ENCODE assay signal across 24 cellular contexts in the genomic region with DNA sequence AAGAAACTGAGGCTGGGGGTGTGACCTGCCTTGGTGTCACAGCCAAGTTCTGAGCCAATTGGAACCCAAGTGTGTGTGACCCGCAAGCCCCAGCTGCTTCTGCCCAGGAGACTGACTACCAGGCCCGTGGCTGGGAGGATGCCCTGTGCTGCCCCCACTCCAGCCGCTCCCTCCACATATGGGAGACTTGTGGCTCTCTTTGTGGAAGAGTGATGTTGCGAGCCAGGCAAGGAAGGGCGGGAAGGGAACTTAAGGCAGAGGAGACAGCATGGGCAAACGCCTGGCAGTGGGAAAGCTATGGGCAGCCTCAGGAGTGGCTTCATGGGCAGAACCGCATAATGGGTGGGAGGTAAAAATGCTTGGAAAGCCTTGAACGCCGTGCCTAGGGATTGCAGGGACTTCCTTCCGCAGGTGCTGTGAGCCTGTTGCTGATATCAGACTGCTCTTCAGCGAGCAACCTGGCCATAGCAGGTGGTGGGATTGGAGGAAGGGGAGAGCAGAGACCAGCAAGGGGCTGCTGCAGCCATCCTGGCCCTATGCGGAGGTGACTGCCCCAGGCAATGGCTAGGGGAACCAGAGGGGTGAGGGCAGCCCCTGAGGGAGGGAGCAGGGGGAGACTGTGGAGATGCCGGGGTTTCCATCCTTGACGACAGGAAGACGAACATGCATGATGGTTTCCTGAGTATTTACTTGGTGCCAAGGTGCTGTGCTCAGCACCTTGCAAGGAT.
DNase-seq lines count a peak whose midpoint lies in the region; ATAC-seq and TF ChIP-seq lines count a peak whose summit lies in the region.
"Had no signal": no experiment of that assay in that cellular context is flagged by ENCODE, and none has a peak within 500 bp of the region (broad histone marks: within the 10 kb centered on the region; RNA-seq: fewer than 3 reads in every experiment).

No MANE protein-coding gene starts in this region.

- peak; percentile 20 for ATAC-seq in Right ventricle myocardium inferior
- peak; percentile 19 for ATAC-seq in aorta (ENCODE audit: low FRiP score)
- ATAC-seq in WTC11: no peak
- ATAC-seq: body of pancreas; CD8-positive, alpha-beta T cell; T-cell had no signal

- H3K4me3 Mint-ChIP-seq in nephron progenitor cell (no peak overlapping the region), WTC11 (no peak overlapping the region)
- H3K4me3 Mint-ChIP-seq: activated naive CD8-positive, alpha-beta T cell treated with anti-CD3 and anti-CD28 coated beads for 36 hours; CD8-positive, alpha-beta T cell; T-cell had no signal

- intact Hi-C loops in Right ventricle myocardium inferior (cut with DNase I): no loop called here
- intact Hi-C loops in left ventricle myocardium inferior (cut with micrococcal nuclease): no loop called here
- intact Hi-C loops in aorta (cut with DNase I): no loop called here

- CTCF ChIA-PET in WTC11 (lab: Charles Lee): interaction anchor here (1.4 to 1.5 kb wide), 2 partner anchors 20 to 36 kb away, joined by 3 to 4 read pairs; no protein-coding TSS in a partner anchor

- peaks cover 5% of the 10 kb centered on the region for H3K4me1 Mint-ChIP-seq in nephron progenitor cell
- peaks cover 18% of the 10 kb centered on the region for H3K4me1 Mint-ChIP-seq in WTC11

- peaks cover 11% of the 10 kb centered on the region for H3K9me3 ChIP-seq in left ventricle myocardium inferior (replicated peaks)
- H3K9me3 ChIP-seq in aorta (ENCODE audit: control insufficient read depth, low read length): no peaks in the 10 kb centered on the region
- H3K9me3 ChIP-seq: pancreas, testis had no signal

- DNase-seq in Right ventricle myocardium inferior (ENCODE audit: missing footprints) (no peak), left ventricle myocardium inferior (no peak), coronary artery (ENCODE audit: low spot score) (no peak), nephron progenitor cell (no peak), aorta (no peak), GM10266 (ENCODE audit: extremely low spot score) (no peak), WTC11 (ENCODE audit: low spot score) (no peak), DMS53 (lab: John Stamatoyannopoulos, UW) (no peak)
- DNase-seq: activated CD4-positive, alpha-beta T cell treated with anti-CD3 and anti-CD28 coated beads, Interleukin-2, amount 50 U/mL, for 4 hours; activated naive CD8-positive, alpha-beta T cell treated with anti-CD3 and anti-CD28 coated beads for 36 hours; activated T-cell treated with anti-CD3 and anti-CD28 coated beads, Interleukin-2, amount 50 U/mL, for 48 hours; body of pancreas; CD8-positive, alpha-beta T cell; cortex of kidney; Karpas-422; left cardiac atrium; NCI-H1092 treated with DMSO at 0.1 percent for 48 hours; NCI-H2081 treated with DMSO at 0.1 percent for 48 hours; NCI-H524 treated with DMSO at 0.1 percent for 48 hours; SHP77; stimulated activated CD4-positive, alpha-beta T cell treated with anti-CD3 and anti-CD28 coated beads, Interleukin-4, amount 100 ng/mL, for 1 hour; testis had no signal

- peaks cover 4% of the 10 kb centered on the region for H3K4me1 ChIP-seq in left ventricle myocardium inferior
- no peaks in the 10 kb centered on the region for H3K4me1 ChIP-seq in aorta (ENCODE audit: control insufficient read depth in 1 of 2, insufficient read depth in 2 of 2, low read length in 2 of 2)
- H3K4me1 ChIP-seq: body of pancreas, pancreas, testis had no signal

- no peak overlapping the region for H3K27ac ChIP-seq in left ventricle myocardium inferior (replicated peaks)
- H3K27ac ChIP-seq in coronary artery: peak overlapping the region; percentile 16 to 38
- no peak overlapping the region for H3K27ac ChIP-seq in aorta (ENCODE audit: low read depth in 1 of 2, low read length in 2 of 2)
- H3K27ac ChIP-seq: body of pancreas, pancreas, testis had no signal

- peaks cover 8% of the 10 kb centered on the region for H3K27me3 Mint-ChIP-seq in nephron progenitor cell (ENCODE audit: low read depth, poor library complexity)
- no peaks in the 10 kb centered on the region for H3K27me3 Mint-ChIP-seq in WTC11 (ENCODE audit: low read depth)
- H3K27me3 Mint-ChIP-seq: activated naive CD8-positive, alpha-beta T cell treated with anti-CD3 and anti-CD28 coated beads for 36 hours; T-cell had no signal

- H3K36me3 ChIP-seq in left ventricle myocardium inferior (peaks cover 4% of the 10 kb centered on the region), aorta (ENCODE audit: control insufficient read depth in 1 of 2, insufficient read depth in 2 of 2, low read length in 1 of 2) (no peaks in the 10 kb centered on the region)
- H3K36me3 ChIP-seq: pancreas had no signal

- H3K36me3 Mint-ChIP-seq in nephron progenitor cell (ENCODE audit: low read depth) (no peaks in the 10 kb centered on the region), WTC11 (peaks cover 5% of the 10 kb centered on the region)

- H3K27me3 ChIP-seq in left ventricle myocardium inferior (ENCODE audit: low read depth): no peaks in the 10 kb centered on the region
- H3K27me3 ChIP-seq in aorta (ENCODE audit: control insufficient read depth in 1 of 2, insufficient read depth in 2 of 2, low read length in 1 of 2): no peaks in the 10 kb centered on the region
- H3K27me3 ChIP-seq: body of pancreas, pancreas, testis had no signal

- H3K27ac Mint-ChIP-seq in nephron progenitor cell (peak overlapping the region; percentile 62), WTC11 (no peak overlapping the region)
- H3K27ac Mint-ChIP-seq: CD8-positive, alpha-beta T cell had no signal

- H3K4me3 ChIP-seq in left ventricle myocardium inferior (no peak overlapping the region), coronary artery (no peak overlapping the region), aorta (ENCODE audit: low read length in 2 of 2) (no peak overlapping the region)
- H3K4me3 ChIP-seq: body of pancreas, pancreas, testis had no signal

- no peak for TF ChIP-seq CTCF in left ventricle myocardium inferior (IDR thresholded peaks at IDR 0.05; ENCODE audit: borderline replicate concordance)
- TF ChIP-seq CTCF in coronary artery (IDR thresholded peaks at IDR 0.05): no peak
- TF ChIP-seq CTCF in nephron progenitor cell (IDR thresholded peaks at IDR 0.05): no peak
- no peak for TF ChIP-seq CTCF in GM10266 (IDR thresholded peaks at IDR 0.05; ENCODE audit: control insufficient read depth, insufficient read depth, low read depth, missing control alignments)
- TF ChIP-seq CTCF in WTC11 (IDR thresholded peaks at IDR 0.05): no peak

- POLR2A ChIA-PET in WTC11 (lab: Charles Lee): no interaction called here

- 88 to 92% methylated on average over 15 of the region's 15 CpGs for WGBS in aorta, 2 donors

- peaks cover 9% of the 10 kb centered on the region for H3K9me3 Mint-ChIP-seq in nephron progenitor cell
- H3K9me3 Mint-ChIP-seq in WTC11: peaks cover 5% of the 10 kb centered on the region

TF ChIP-seq in WTC11, 78 proteins besides CTCF, POLR2A, EP300 and RAD21 (continues in another document):
- TF ChIP-seq NFYB (CRISPR knock-in tag; conservative IDR thresholded peaks at IDR 0.05; ENCODE audit: low read depth) (no peak), NR1H2 (CRISPR knock-in tag; IDR thresholded peaks at IDR 0.05) (no peak), GTF2I (CRISPR knock-in tag; conservative IDR thresholded peaks at IDR 0.05) (no peak), GRHL2 (CRISPR knock-in tag; IDR thresholded peaks at IDR 0.05; ENCODE audit: insufficient replicate concordance, severe bottlenecking) (no peak), ATF1 (CRISPR knock-in tag; IDR thresholded peaks at IDR 0.05) (no peak), NFE2L1 (CRISPR knock-in tag; IDR thresholded peaks at IDR 0.05) (no peak), GABPB1 (CRISPR knock-in tag; IDR thresholded peaks at IDR 0.05) (no peak)
- TF ChIP-seq, protein P1, sequence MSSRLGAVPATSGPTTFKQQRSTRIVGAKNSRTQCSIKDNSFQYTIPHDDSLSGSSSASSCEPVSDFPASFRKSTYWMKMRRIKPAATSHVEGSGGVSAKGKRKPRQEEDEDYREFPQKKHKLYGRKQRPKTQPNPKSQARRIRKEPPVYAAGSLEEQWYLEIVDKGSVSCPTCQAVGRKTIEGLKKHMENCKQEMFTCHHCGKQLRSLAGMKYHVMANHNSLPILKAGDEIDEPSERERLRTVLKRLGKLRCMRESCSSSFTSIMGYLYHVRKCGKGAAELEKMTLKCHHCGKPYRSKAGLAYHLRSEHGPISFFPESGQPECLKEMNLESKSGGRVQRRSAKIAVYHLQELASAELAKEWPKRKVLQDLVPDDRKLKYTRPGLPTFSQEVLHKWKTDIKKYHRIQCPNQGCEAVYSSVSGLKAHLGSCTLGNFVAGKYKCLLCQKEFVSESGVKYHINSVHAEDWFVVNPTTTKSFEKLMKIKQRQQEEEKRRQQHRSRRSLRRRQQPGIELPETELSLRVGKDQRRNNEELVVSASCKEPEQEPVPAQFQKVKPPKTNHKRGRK (CRISPR knock-in tag; IDR thresholded peaks at IDR 0.05; ENCODE audit: borderline replicate concordance): no peak
- TF ChIP-seq, protein P2, sequence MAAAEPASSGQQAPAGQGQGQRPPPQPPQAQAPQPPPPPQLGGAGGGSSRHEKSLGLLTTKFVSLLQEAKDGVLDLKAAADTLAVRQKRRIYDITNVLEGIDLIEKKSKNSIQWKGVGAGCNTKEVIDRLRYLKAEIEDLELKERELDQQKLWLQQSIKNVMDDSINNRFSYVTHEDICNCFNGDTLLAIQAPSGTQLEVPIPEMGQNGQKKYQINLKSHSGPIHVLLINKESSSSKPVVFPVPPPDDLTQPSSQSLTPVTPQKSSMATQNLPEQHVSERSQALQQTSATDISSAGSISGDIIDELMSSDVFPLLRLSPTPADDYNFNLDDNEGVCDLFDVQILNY (CRISPR knock-in tag; IDR thresholded peaks at IDR 0.05): no peak
- TF ChIP-seq, protein P3, sequence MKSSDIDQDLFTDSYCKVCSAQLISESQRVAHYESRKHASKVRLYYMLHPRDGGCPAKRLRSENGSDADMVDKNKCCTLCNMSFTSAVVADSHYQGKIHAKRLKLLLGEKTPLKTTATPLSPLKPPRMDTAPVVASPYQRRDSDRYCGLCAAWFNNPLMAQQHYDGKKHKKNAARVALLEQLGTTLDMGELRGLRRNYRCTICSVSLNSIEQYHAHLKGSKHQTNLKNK (CRISPR knock-in tag; IDR thresholded peaks at IDR 0.05): no peak
- TF ChIP-seq, protein P4, sequence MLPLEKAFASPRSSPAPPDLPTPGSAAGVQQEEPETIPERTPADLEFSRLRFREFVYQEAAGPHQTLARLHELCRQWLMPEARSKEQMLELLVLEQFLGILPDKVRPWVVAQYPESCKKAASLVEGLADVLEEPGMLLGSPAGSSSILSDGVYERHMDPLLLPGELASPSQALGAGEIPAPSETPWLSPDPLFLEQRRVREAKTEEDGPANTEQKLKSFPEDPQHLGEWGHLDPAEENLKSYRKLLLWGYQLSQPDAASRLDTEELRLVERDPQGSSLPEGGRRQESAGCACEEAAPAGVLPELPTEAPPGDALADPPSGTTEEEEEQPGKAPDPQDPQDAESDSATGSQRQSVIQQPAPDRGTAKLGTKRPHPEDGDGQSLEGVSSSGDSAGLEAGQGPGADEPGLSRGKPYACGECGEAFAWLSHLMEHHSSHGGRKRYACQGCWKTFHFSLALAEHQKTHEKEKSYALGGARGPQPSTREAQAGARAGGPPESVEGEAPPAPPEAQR (CRISPR knock-in tag; IDR thresholded peaks at IDR 0.05): no peak

Comparison
In these comparisons a context has a peak if more than half of its experiments do, and no peak if none do; other contexts are left out.
1. H3K27ac ChIP-seq: peak in coronary artery (2 of 2); none in left ventricle myocardium inferior (single experiment) and aorta (0 of 2).